In genomic region chrX:128408842-128409241, GRCh38 we compare ENCODE assay signal across 8 cellular contexts.
"Had no signal": no experiment of that assay in that cellular context is flagged by ENCODE, and none has a peak within 500 bp of the region (broad histone marks: within the 10 kb centered on the region; RNA-seq: fewer than 3 reads in every experiment).

No MANE protein-coding gene starts in this region.

- DNase-seq: IMR-90, KBM-7, KG1 had no signal

- FAIRE-seq: HepG2, HTR-8/SVneo, K562 had no signal

- H3K27ac Mint-ChIP-seq: IgD-negative memory B cell had no signal

- H3K27ac ChIP-seq: HL-60 had no signal

- ATAC-seq: HepG2, K562 had no signal

- H3K27me3 Mint-ChIP-seq: IgD-negative memory B cell had no signal

- H3K4me3 ChIP-seq: K562 had no signal

- H3K4me1 Mint-ChIP-seq: IgD-negative memory B cell had no signal

- H3K36me3 Mint-ChIP-seq: IgD-negative memory B cell had no signal

- H3K4me3 Mint-ChIP-seq: IgD-negative memory B cell had no signal
